ENCODE assay signal across 9 cellular contexts in genomic region chr18:77248873-77249582, GRCh38. TPM values are rescaled to one million over a fixed set of nuclear protein-coding genes. Genes with fewer than 3 reads are reported as not detected.
A peak's percentile ranks its signal among the peaks of the same experiment; 100 is the strongest.
DNase-seq lines count a peak whose midpoint lies in the region; ATAC-seq and TF ChIP-seq lines count a peak whose summit lies in the region.
"Had no signal": no experiment of that assay in that cellular context is flagged by ENCODE, and none has a peak within 500 bp of the region (broad histone marks: within the 10 kb centered on the region; RNA-seq: fewer than 3 reads in every experiment).

No MANE protein-coding gene starts in this region.

- no peak for DNase-seq in activated CD4-positive, alpha-beta T cell treated with anti-CD3 and anti-CD28 coated beads, Interleukin-2, amount 10 ng/mL, durations not matched to agents 7 days and 5 days
- DNase-seq in activated CD4-positive, alpha-beta T cell treated with anti-CD3 and anti-CD28 coated beads for 4 hours, result no peak
- DNase-seq in astrocyte of the hippocampus (ENCODE audit: low read depth, low spot score) (peak; percentile 17), left lung (no peak), testis (no peak), NCI-H2171 treated with DMSO at 0.1 percent for 48 hours (lab: John Stamatoyannopoulos, UW) (no peak), NCI-H1092 treated with DMSO at 0.1 percent for 48 hours (lab: John Stamatoyannopoulos, UW) (no peak)

- no peaks in the 10 kb centered on the region for H3K36me3 ChIP-seq in left lung
- no peaks in the 10 kb centered on the region for H3K36me3 ChIP-seq in testis (ENCODE audit: low read depth, missing control alignments)
- H3K36me3 ChIP-seq: BLaER1 had no signal

- intact Hi-C loops in left lung (cut with DNase I) (no loop called here), testis (cut with DNase I; ENCODE audit: low total_unique reads) (no loop called here)

- H3K4me3 Mint-ChIP-seq in activated CD4-positive, alpha-beta T cell treated with anti-CD3 and anti-CD28 coated beads, Interleukin-2, amount 10 ng/mL, durations not matched to agents 7 days and 5 days, result peak overlapping the region; percentile 23

- H3K4me1 Mint-ChIP-seq in activated CD4-positive, alpha-beta T cell treated with anti-CD3 and anti-CD28 coated beads, Interleukin-2, amount 10 ng/mL, durations not matched to agents 7 days and 5 days, result peaks cover 11% of the 10 kb centered on the region

- POLR2A ChIA-PET in activated CD4-positive, alpha-beta T cell treated with anti-CD3 and anti-CD28 coated beads, Interleukin-2, amount 10 ng/mL, durations not matched to agents 7 days and 5 days (lab: Charles Lee), result no interaction called here

- H3K27ac Mint-ChIP-seq in activated CD4-positive, alpha-beta T cell treated with anti-CD3 and anti-CD28 coated beads, Interleukin-2, amount 10 ng/mL, durations not matched to agents 7 days and 5 days, result no peak overlapping the region

- H3K36me3 Mint-ChIP-seq in activated CD4-positive, alpha-beta T cell treated with anti-CD3 and anti-CD28 coated beads, Interleukin-2, amount 10 ng/mL, durations not matched to agents 7 days and 5 days (ENCODE audit: low read depth), result no peaks in the 10 kb centered on the region

- TF ChIP-seq CTCF in left lung (IDR thresholded peaks at IDR 0.05) (no peak), testis (IDR thresholded peaks at IDR 0.05) (no peak)

- CTCF ChIA-PET in activated CD4-positive, alpha-beta T cell treated with anti-CD3 and anti-CD28 coated beads, Interleukin-2, amount 10 ng/mL, durations not matched to agents 7 days and 5 days (lab: Charles Lee), result no interaction called here

- H3K9me3 Mint-ChIP-seq in activated CD4-positive, alpha-beta T cell treated with anti-CD3 and anti-CD28 coated beads, Interleukin-2, amount 10 ng/mL, durations not matched to agents 7 days and 5 days, result peaks cover 9% of the 10 kb centered on the region

- peaks cover 73% of the 10 kb centered on the region for H3K27me3 Mint-ChIP-seq in activated CD4-positive, alpha-beta T cell treated with anti-CD3 and anti-CD28 coated beads, Interleukin-2, amount 10 ng/mL, durations not matched to agents 7 days and 5 days

- H3K27me3 ChIP-seq in left lung, result peaks cover 43 to 95% of the 10 kb centered on the region in 2 donors
- H3K27me3 ChIP-seq in testis, result no peaks in the 10 kb centered on the region
- H3K27me3 ChIP-seq: BLaER1 had no signal

- peaks cover 5 to 15% of the 10 kb centered on the region in 2 donors for H3K4me1 ChIP-seq in left lung
- peaks cover 4% of the 10 kb centered on the region for H3K4me1 ChIP-seq in testis
- H3K4me1 ChIP-seq: BLaER1 had no signal

- no peak for TF ChIP-seq POLR2A in testis (IDR thresholded peaks at IDR 0.05)

- H3K9me3 ChIP-seq in left lung (peaks cover 0 to 3% of the 10 kb centered on the region in 2 donors), testis (no peaks in the 10 kb centered on the region)

- H3K27ac ChIP-seq in left lung, result no peak overlapping the region
- H3K27ac ChIP-seq in testis, result no peak overlapping the region
- H3K27ac ChIP-seq: BLaER1 had no signal

- WGBS in testis, 2 donors, result 3 to 6% methylated on average over 20 to 22 of the region's 22 CpGs

- H3K4me3 ChIP-seq in left lung, result peak overlapping the region; percentile 9 to 12
- H3K4me3 ChIP-seq in testis, result peak overlapping the region; percentile 4 to 31
- H3K4me3 ChIP-seq: BLaER1 had no signal

- ATAC-seq in left lung, result no peak
- no peak for ATAC-seq in HG03139 (IDR thresholded peaks at IDR 0.05; ENCODE audit: unreplicated experiment)

RNA-seq across cellular contexts. Expression of gene GALR1, which starts 0.6 kb away (rescaled TPM):
- not detected for total RNA-seq in activated CD4-positive, alpha-beta T cell treated with anti-CD3 and anti-CD28 coated beads, Interleukin-2, amount 10 ng/mL, durations not matched to agents 7 days and 5 days
- not detected for total RNA-seq in left lung
- total RNA-seq in testis, result under 1 TPM; 0.16 to 0.43 TPM
- 0.11 TPM for polyA plus RNA-seq in testis (ENCODE audit: insufficient read depth, low read depth, low replicate concordance)
